In genomic region chr12:8770499-8770898, GRCh38 we compare ENCODE assay signal across 7 cellular contexts. TPM values are rescaled to one million over a fixed set of nuclear protein-coding genes. Genes with fewer than 3 reads are reported as not detected.
"Had no signal": no experiment of that assay in that cellular context is flagged by ENCODE, and none has a peak within 500 bp of the region (broad histone marks: within the 10 kb centered on the region; RNA-seq: fewer than 3 reads in every experiment).

No MANE protein-coding gene starts in this region.

- H3K27ac Mint-ChIP-seq: GM23338 had no signal

- H3K27ac ChIP-seq: HL-60 had no signal

- H3K4me3 ChIP-seq: GM23338, K562 had no signal

- DNase-seq: H9, HCEC 1CT, IMR-90, KG1 had no signal

- H3K4me3 Mint-ChIP-seq: GM23338, H9 had no signal

- H3K9me3 Mint-ChIP-seq: GM23338, H9 had no signal

RNA-seq across cellular contexts. Expression of gene A2ML1, which starts 51.9 kb away (rescaled TPM):
- total RNA-seq: IMR-90 had no signal
